Comparison of ENCODE assay signal across 8 cellular contexts in genomic region chr3:31533169-31533870, GRCh38. TPM values are rescaled to one million over a fixed set of nuclear protein-coding genes. Genes with fewer than 3 reads are reported as not detected.
DNase-seq lines count a peak whose midpoint lies in the region; ATAC-seq and TF ChIP-seq lines count a peak whose summit lies in the region.

No MANE protein-coding gene starts in this region.

- H3K36me3 ChIP-seq in SJSA1, result peaks cover 28% of the 10 kb centered on the region
- H3K36me3 ChIP-seq in left ventricle myocardium inferior, result no peaks in the 10 kb centered on the region
- no peaks in the 10 kb centered on the region for H3K36me3 ChIP-seq in rectal smooth muscle tissue (ENCODE audit: control insufficient read depth, insufficient read depth, low read length)

- peak overlapping the region; percentile 78 for H3K4me3 ChIP-seq in SJSA1
- peak overlapping the region; percentile 87 for H3K4me3 ChIP-seq in left ventricle myocardium inferior
- peak overlapping the region; percentile 87 for H3K4me3 ChIP-seq in rectal smooth muscle tissue (ENCODE audit: low read length)

- H3K27ac ChIP-seq in SJSA1 (peak overlapping the region; percentile 96), left ventricle myocardium inferior (replicated peaks) (peak overlapping the region; percentile 99), rectal smooth muscle tissue (ENCODE audit: low read depth, low read length) (peak overlapping the region; percentile 93)

- H3K27me3 ChIP-seq in SJSA1 (replicated peaks) (no peaks in the 10 kb centered on the region), left ventricle myocardium inferior (ENCODE audit: low read depth) (no peaks in the 10 kb centered on the region), rectal smooth muscle tissue (ENCODE audit: control insufficient read depth, insufficient read depth, low read length) (no peaks in the 10 kb centered on the region)

- DNase-seq in NCI-H2171 treated with DMSO at 0.1 percent for 48 hours (lab: John Stamatoyannopoulos, UW) (peak; percentile 15), NCI-H2171 (lab: John Stamatoyannopoulos, UW) (no peak), SJSA1 (ENCODE audit: low read depth in 1 of 2, low spot score in 2 of 2) (peak; percentile 31 to 49), left ventricle myocardium inferior (peak; percentile 52), NCI-H526 treated with DMSO at 0.1 percent for 48 hours (lab: John Stamatoyannopoulos, UW) (no peak)
- DNase-seq in activated naive CD8-positive, alpha-beta T cell treated with anti-CD3 and anti-CD28 coated beads, Interleukin-2, amount 50 U/mL, for 16 hours (ENCODE audit: low read depth, low spot score), result peak; percentile 20

- H3K4me1 ChIP-seq in SJSA1 (replicated peaks) (0 out of 2 replicates have a peak, but pooled peaks cover 10% of the 10 kb centered on the region), left ventricle myocardium inferior (peaks cover 78% of the 10 kb centered on the region), rectal smooth muscle tissue (ENCODE audit: control insufficient read depth, insufficient read depth, low read length) (no peaks in the 10 kb centered on the region)

- no peak for TF ChIP-seq CTCF in left ventricle myocardium inferior (IDR thresholded peaks at IDR 0.05; ENCODE audit: borderline replicate concordance)

- intact Hi-C loops in left ventricle myocardium inferior (cut with micrococcal nuclease), result no loop called here

- peak overlapping the region; percentile 84 for H3K9ac ChIP-seq in rectal smooth muscle tissue (ENCODE audit: low read length)

- H3K9me3 ChIP-seq in SJSA1 (replicated peaks) (no peaks in the 10 kb centered on the region), left ventricle myocardium inferior (replicated peaks) (no peaks in the 10 kb centered on the region)

- ATAC-seq in HG03025 (IDR thresholded peaks at IDR 0.05; ENCODE audit: low FRiP score, unreplicated experiment), result peak; percentile 2

RNA-seq across cellular contexts. Expression of gene STT3B, which starts 0.6 kb away (rescaled TPM):
- total RNA-seq in SJSA1 (2014; rRNA removed; shearing (Covaris generic)), result 125 and 172 TPM in 2 replicates
- total RNA-seq in left ventricle myocardium inferior, result 82.1 TPM

Comparison
In these comparisons a context has a peak if more than half of its experiments do, and no peak if none do; other contexts are left out.
1. DNase-seq: peak in NCI-H2171 treated with DMSO at 0.1 percent for 48 hours (single experiment), SJSA1 (2 of 2), activated naive CD8-positive, alpha-beta T cell treated with anti-CD3 and anti-CD28 coated beads, Interleukin-2, amount 50 U/mL, for 16 hours (single experiment) and left ventricle myocardium inferior (single experiment); none in NCI-H2171 (single experiment) and NCI-H526 treated with DMSO at 0.1 percent for 48 hours (single experiment).
2. Peak in every context shown above with its lines, with median percentiles within 50 percentile points of each other: H3K27ac ChIP-seq and H3K4me3 ChIP-seq.